8 cellular contexts compared by ENCODE assay signal in genomic region chr10:31317652-31318381, GRCh38. TPM values are rescaled to one million over a fixed set of nuclear protein-coding genes. Genes with fewer than 3 reads are reported as not detected.
DNase-seq lines count a peak whose midpoint lies in the region; ATAC-seq lines count a peak whose summit lies in the region.

No MANE protein-coding gene starts in this region.

- H3K27me3 ChIP-seq in HUES6 (ENCODE audit: control insufficient read depth, insufficient read depth, low read length), result peaks cover 45% of the 10 kb centered on the region

- no peaks in the 10 kb centered on the region for H3K36me3 ChIP-seq in HUES6 (ENCODE audit: control insufficient read depth, insufficient read depth, low read length)

- no peaks in the 10 kb centered on the region for H3K27me3 Mint-ChIP-seq in activated T-cell treated with anti-CD3 and anti-CD28 coated beads, Interleukin-2, amount 50 U/mL, for 4 hours (ENCODE audit: low read depth)

- H3K4me1 ChIP-seq in HUES6 (ENCODE audit: control insufficient read depth, insufficient read depth, low read length), result peaks cover 5% of the 10 kb centered on the region; the same call in 1 of the 2 replicates

- no peaks in the 10 kb centered on the region for H3K9me3 Mint-ChIP-seq in activated T-cell treated with anti-CD3 and anti-CD28 coated beads, Interleukin-2, amount 50 U/mL, for 4 hours

- H3K4me3 Mint-ChIP-seq in activated T-cell treated with anti-CD3 and anti-CD28 coated beads, Interleukin-2, amount 50 U/mL, for 4 hours, result peak overlapping the region; percentile 91

- peak overlapping the region; percentile 49 for H3K9ac ChIP-seq in HUES6 (ENCODE audit: low read length)

- H3K36me3 Mint-ChIP-seq in activated T-cell treated with anti-CD3 and anti-CD28 coated beads, Interleukin-2, amount 50 U/mL, for 4 hours (ENCODE audit: insufficient read depth), result peaks cover 2% of the 10 kb centered on the region

- no peak for ATAC-seq in activated T-cell treated with anti-CD3 and anti-CD28 coated beads, Interleukin-2, amount 50 U/mL, for 4 hours
- ATAC-seq in left ventricle myocardium superior, result no peak
- ATAC-seq in GM19397 (IDR thresholded peaks at IDR 0.05; ENCODE audit: unreplicated experiment), result no peak
- ATAC-seq in HG03095 (IDR thresholded peaks at IDR 0.05; ENCODE audit: unreplicated experiment), result no peak

- no peaks in the 10 kb centered on the region for H3K9me3 ChIP-seq in HUES6 (ENCODE audit: control insufficient read depth, insufficient read depth, low read depth, low read length)

- peaks cover 35% of the 10 kb centered on the region for H3K4me1 Mint-ChIP-seq in activated T-cell treated with anti-CD3 and anti-CD28 coated beads, Interleukin-2, amount 50 U/mL, for 4 hours (ENCODE audit: low read depth)

- peak overlapping the region; percentile 90 for H3K4me3 ChIP-seq in HUES6 (ENCODE audit: low read depth, low read length)

- intact Hi-C loops in left ventricle myocardium superior (cut with micrococcal nuclease), result loop anchor here (10.0 kb wide), 1 partner anchor 283 kb away; the partner anchor contains the start of gene ZNF438

- peak; percentile 75 for DNase-seq in activated T-cell treated with anti-CD3 and anti-CD28 coated beads, Interleukin-2, amount 50 U/mL, for 4 hours
- DNase-seq in left ventricle myocardium superior, result peak; percentile 65
- DNase-seq in stimulated activated CD4-positive, alpha-beta T cell treated with anti-CD3 and anti-CD28 coated beads, Interleukin-12 subunit alpha, Interleukin-12 subunit beta, amount 100 ng/mL, for 4 hours, result peak; percentile 72
- no peak for DNase-seq in OCI-M2 (lab: John Stamatoyannopoulos, UW; ENCODE audit: unreplicated experiment)
- no peak for DNase-seq in DMS153 (lab: John Stamatoyannopoulos, UW)

- H3K27ac ChIP-seq in HUES6 (ENCODE audit: low read depth, low read length), result no peak overlapping the region

RNA-seq across cellular contexts. Expression of gene ZEB1, which starts 1.2 kb away (rescaled TPM):
- total RNA-seq in activated T-cell treated with anti-CD3 and anti-CD28 coated beads, Interleukin-2, amount 50 U/mL, for 4 hours, result 10 to 100 TPM; 31.6 to 32.9 (median 32.1) TPM
- 86.7 TPM for total RNA-seq in left ventricle myocardium superior

Comparison
In these comparisons a context has a peak if more than half of its experiments do, and no peak if none do; other contexts are left out.
1. DNase-seq: peak in activated T-cell treated with anti-CD3 and anti-CD28 coated beads, Interleukin-2, amount 50 U/mL, for 4 hours (single experiment), left ventricle myocardium superior (single experiment) and stimulated activated CD4-positive, alpha-beta T cell treated with anti-CD3 and anti-CD28 coated beads, Interleukin-12 subunit alpha, Interleukin-12 subunit beta, amount 100 ng/mL, for 4 hours (single experiment); none in OCI-M2 (single experiment) and DMS153 (single experiment).